Comparison of ENCODE assay signal across 15 cellular contexts in the genomic region with DNA sequence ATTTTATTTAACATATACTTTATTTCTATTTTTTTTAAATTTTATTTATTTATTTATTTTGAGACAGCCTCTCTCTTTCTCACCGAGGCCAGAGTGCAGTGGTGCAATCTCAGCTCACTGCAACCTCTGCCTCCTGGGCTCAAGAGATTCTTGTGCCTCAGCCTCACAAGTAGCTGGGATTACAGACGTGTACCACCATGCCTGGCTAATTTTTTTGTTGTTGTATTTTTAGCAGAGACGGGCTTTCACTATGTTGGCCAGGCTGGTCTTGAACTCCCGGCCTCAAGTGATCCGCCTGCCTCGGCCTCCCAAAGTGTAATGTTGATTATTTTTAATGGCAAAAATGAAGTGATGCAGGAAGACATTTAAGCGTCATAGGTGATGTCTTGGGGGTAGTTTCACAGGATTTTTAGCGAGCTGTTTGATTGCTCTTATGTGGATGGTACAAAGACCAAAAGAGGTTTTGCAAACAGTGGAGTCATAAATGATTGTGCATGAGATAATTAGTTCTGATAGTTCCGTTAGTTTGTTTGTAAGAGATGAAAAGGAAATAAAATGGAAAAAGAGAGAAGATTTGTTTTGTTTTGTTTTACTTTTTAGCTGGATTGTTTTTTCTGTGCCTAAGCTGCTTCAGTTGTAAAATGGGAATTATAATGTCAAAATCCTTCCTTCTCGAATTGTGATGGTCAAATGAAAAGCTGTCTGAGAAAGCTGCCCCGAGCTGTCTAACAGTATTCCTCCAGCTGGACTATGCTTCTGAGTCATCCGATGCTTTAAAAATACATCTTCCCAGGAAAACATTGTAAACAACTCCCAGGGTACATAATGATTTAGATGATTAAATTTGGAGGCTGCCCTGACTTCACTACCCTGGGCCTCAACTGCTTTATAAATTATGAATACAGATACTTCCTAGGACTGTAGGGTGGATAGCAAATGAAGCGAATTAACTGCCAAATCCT. TPM values are rescaled to one million over a fixed set of nuclear protein-coding genes. Genes with fewer than 3 reads are reported as not detected.
DNase-seq lines count a peak whose midpoint lies in the region; ATAC-seq and TF ChIP-seq lines count a peak whose summit lies in the region.
"Had no signal": no experiment of that assay in that cellular context is flagged by ENCODE, and none has a peak within 500 bp of the region (broad histone marks: within the 10 kb centered on the region; RNA-seq: fewer than 3 reads in every experiment).

No MANE protein-coding gene starts in this region.

- H3K4me3 ChIP-seq in adipocyte (ENCODE audit: low read length), result no peak overlapping the region
- H3K4me3 ChIP-seq: heart right ventricle had no signal

- no peak for TF ChIP-seq CTCF in GM13976 (IDR thresholded peaks at IDR 0.05; ENCODE audit: borderline replicate concordance, control extremely low read depth, extremely low read depth, insufficient read depth, missing control alignments)

- peaks cover 6% of the 10 kb centered on the region for H3K4me1 ChIP-seq in adipocyte (ENCODE audit: control insufficient read depth, insufficient read depth, low read length)

- DNase-seq in T-helper 1 cell, result no peak
- DNase-seq in M059J (ENCODE audit: low read depth), result peak; percentile 45
- peak; percentile 34 for DNase-seq in adipocyte (ENCODE audit: low read depth)
- DNase-seq in natural killer cell treated with Interleukin-12 subunit alpha and Interleukin-12 subunit beta and Interleukin-15 and Interleukin-18, amount 100 ng/mL, for 72 hours (ENCODE audit: low spot score), result no peak
- no peak for DNase-seq in central memory CD4-positive, alpha-beta T cell
- no peak for DNase-seq in GM13976 (ENCODE audit: low spot score)
- DNase-seq: heart right ventricle; Kasumi-1; left ventricle myocardium superior; NCI-H2107; occipital lobe; stimulated activated CD4-positive, alpha-beta T cell treated with anti-CD3 and anti-CD28 coated beads, Interleukin-15, amount 100 ng/mL, for 24 hours had no signal

- no peaks in the 10 kb centered on the region for H3K9me3 Mint-ChIP-seq in T-helper 1 cell treated with Interleukin-12 subunit alpha and Interleukin-12 subunit beta and Interleukin-4 antibody, amounts not matched to agents 30 μg/mL and 1 μg/mL, for 36 hours
- H3K9me3 Mint-ChIP-seq in natural killer cell treated with Interleukin-12 subunit alpha and Interleukin-12 subunit beta and Interleukin-15 and Interleukin-18, amount 100 ng/mL, for 72 hours, result no peaks in the 10 kb centered on the region

- no peak overlapping the region for H3K9ac ChIP-seq in adipocyte (ENCODE audit: low read length)

- peaks cover 60% of the 10 kb centered on the region for H3K36me3 Mint-ChIP-seq in T-helper 1 cell treated with Interleukin-12 subunit alpha and Interleukin-12 subunit beta and Interleukin-4 antibody, amounts not matched to agents 30 μg/mL and 1 μg/mL, for 36 hours (ENCODE audit: low read depth)
- peaks cover 19% of the 10 kb centered on the region for H3K36me3 Mint-ChIP-seq in natural killer cell treated with Interleukin-12 subunit alpha and Interleukin-12 subunit beta and Interleukin-15 and Interleukin-18, amount 100 ng/mL, for 72 hours
- H3K36me3 Mint-ChIP-seq: brain had no signal

- no peak for ATAC-seq in natural killer cell treated with Interleukin-12 subunit alpha and Interleukin-12 subunit beta and Interleukin-15 and Interleukin-18, amount 100 ng/mL, for 72 hours
- no peak for ATAC-seq in GM18909 (IDR thresholded peaks at IDR 0.05; ENCODE audit: poor library complexity, unreplicated experiment)
- ATAC-seq: heart right ventricle, left ventricle myocardium superior had no signal

- peak overlapping the region; percentile 65 for H3K4me3 Mint-ChIP-seq in T-helper 1 cell treated with Interleukin-12 subunit alpha and Interleukin-12 subunit beta and Interleukin-4 antibody, amounts not matched to agents 30 μg/mL and 1 μg/mL, for 36 hours
- peak overlapping the region; percentile 55 for H3K4me3 Mint-ChIP-seq in natural killer cell treated with Interleukin-12 subunit alpha and Interleukin-12 subunit beta and Interleukin-15 and Interleukin-18, amount 100 ng/mL, for 72 hours
- H3K4me3 Mint-ChIP-seq: brain had no signal

- H3K27ac Mint-ChIP-seq in T-helper 1 cell treated with Interleukin-12 subunit alpha and Interleukin-12 subunit beta and Interleukin-4 antibody, amounts not matched to agents 30 μg/mL and 1 μg/mL, for 36 hours, result peak overlapping the region; percentile 81
- H3K27ac Mint-ChIP-seq in natural killer cell treated with Interleukin-12 subunit alpha and Interleukin-12 subunit beta and Interleukin-15 and Interleukin-18, amount 100 ng/mL, for 72 hours, result peak overlapping the region; percentile 78 to 84
- H3K27ac Mint-ChIP-seq: brain had no signal

- no peaks in the 10 kb centered on the region for H3K27me3 Mint-ChIP-seq in T-helper 1 cell treated with Interleukin-12 subunit alpha and Interleukin-12 subunit beta and Interleukin-4 antibody, amounts not matched to agents 30 μg/mL and 1 μg/mL, for 36 hours (ENCODE audit: low read depth)
- H3K27me3 Mint-ChIP-seq in natural killer cell treated with Interleukin-12 subunit alpha and Interleukin-12 subunit beta and Interleukin-15 and Interleukin-18, amount 100 ng/mL, for 72 hours, result no peaks in the 10 kb centered on the region

- no peaks in the 10 kb centered on the region for H3K9me3 ChIP-seq in adipocyte (ENCODE audit: control insufficient read depth, low read length)
- H3K9me3 ChIP-seq: heart right ventricle had no signal

- peaks cover 72% of the 10 kb centered on the region for H3K4me1 Mint-ChIP-seq in T-helper 1 cell treated with Interleukin-12 subunit alpha and Interleukin-12 subunit beta and Interleukin-4 antibody, amounts not matched to agents 30 μg/mL and 1 μg/mL, for 36 hours (ENCODE audit: low read depth)
- H3K4me1 Mint-ChIP-seq in natural killer cell treated with Interleukin-12 subunit alpha and Interleukin-12 subunit beta and Interleukin-15 and Interleukin-18, amount 100 ng/mL, for 72 hours (ENCODE audit: low read depth in 2 of 2), result peaks cover 65 to 84% of the 10 kb centered on the region in 2 donors
- H3K4me1 Mint-ChIP-seq: brain had no signal

- in situ Hi-C loops in GM13976 (cut with MboI; ENCODE audit: low sequenced_read_pairs, unreplicated experiment), result loop anchor here (25.0 kb wide), 1 partner anchor 101 kb away; no protein-coding TSS in a partner anchor

- H3K36me3 ChIP-seq in adipocyte (ENCODE audit: control insufficient read depth, insufficient read depth, low read length, severe bottlenecking), result no peaks in the 10 kb centered on the region
- H3K36me3 ChIP-seq: heart right ventricle had no signal

- no peaks in the 10 kb centered on the region for H3K27me3 ChIP-seq in adipocyte (replicated peaks; ENCODE audit: control insufficient read depth, insufficient read depth, low read length)
- H3K27me3 ChIP-seq: heart right ventricle had no signal

RNA-seq across cellular contexts. Expression of a gene that starts 14.7 kb away (rescaled TPM):
- total RNA-seq in M059J (2014; rRNA removed; shearing (Covaris generic)), result not detected in 2 replicates
- 100 to 1,000 TPM; 140 to 169 TPM for total RNA-seq in natural killer cell treated with Interleukin-12 subunit alpha and Interleukin-12 subunit beta and Interleukin-15 and Interleukin-18, amount 100 ng/mL, for 72 hours

Comparison
In these comparisons a context has a peak if more than half of its experiments do, and no peak if none do; other contexts are left out.
1. DNase-seq: peak in M059J (single experiment) and adipocyte (single experiment); none in T-helper 1 cell (0 of 5), natural killer cell treated with Interleukin-12 subunit alpha and Interleukin-12 subunit beta and Interleukin-15 and Interleukin-18, amount 100 ng/mL, for 72 hours (single experiment), central memory CD4-positive, alpha-beta T cell (single experiment) and GM13976 (single experiment).
2. RNA of a gene that starts 14.7 kb away (total RNA-seq): 140 to 169 TPM in natural killer cell treated with Interleukin-12 subunit alpha and Interleukin-12 subunit beta and Interleukin-15 and Interleukin-18, amount 100 ng/mL, for 72 hours; not detected in M059J; every median in the first group is over 100 times any median in the second.